1 cellular context compared by ENCODE assay signal in the genomic region with DNA sequence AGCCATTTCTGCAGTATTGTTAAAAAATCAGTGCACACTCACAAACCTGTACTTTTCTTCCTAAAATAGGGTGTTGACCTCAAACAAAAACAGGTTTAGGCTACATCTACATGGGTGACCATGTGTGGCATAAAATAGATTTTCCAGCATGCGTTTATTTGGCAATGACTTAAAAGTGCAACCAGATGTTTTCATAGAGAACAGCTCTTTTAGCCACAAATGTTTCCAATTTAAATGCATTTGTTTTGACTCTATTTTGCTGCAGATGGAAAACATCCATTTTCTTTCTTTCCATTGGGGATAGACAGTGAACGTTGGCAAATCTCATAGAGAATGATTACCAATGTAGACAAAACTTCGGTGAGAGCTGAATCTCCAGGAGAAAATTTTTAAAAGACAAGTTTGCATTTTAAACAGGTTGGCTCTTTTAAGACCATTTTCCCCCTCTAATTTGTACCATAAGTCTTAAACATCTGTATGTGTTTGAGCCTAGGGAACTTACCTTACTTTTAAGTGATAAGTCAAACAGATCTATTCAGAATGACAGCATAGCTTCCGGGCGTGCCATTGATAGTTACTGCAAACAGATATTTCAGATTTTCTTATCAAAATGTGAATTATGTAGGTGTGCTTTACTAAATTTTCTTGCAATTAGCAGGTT.
TF ChIP-seq lines count a peak whose summit lies in the region.

No MANE protein-coding gene starts in this region.

TF ChIP-seq in SK-N-SH, 30 proteins besides CTCF, POLR2A, EP300 and RAD21 (continued from another document):
- TF ChIP-seq, protein P1, sequence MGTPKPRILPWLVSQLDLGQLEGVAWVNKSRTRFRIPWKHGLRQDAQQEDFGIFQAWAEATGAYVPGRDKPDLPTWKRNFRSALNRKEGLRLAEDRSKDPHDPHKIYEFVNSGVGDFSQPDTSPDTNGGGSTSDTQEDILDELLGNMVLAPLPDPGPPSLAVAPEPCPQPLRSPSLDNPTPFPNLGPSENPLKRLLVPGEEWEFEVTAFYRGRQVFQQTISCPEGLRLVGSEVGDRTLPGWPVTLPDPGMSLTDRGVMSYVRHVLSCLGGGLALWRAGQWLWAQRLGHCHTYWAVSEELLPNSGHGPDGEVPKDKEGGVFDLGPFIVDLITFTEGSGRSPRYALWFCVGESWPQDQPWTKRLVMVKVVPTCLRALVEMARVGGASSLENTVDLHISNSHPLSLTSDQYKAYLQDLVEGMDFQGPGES (IDR thresholded peaks at IDR 0.05; ENCODE audit: low read depth, low read length) = no peak
- peak; percentile 52 for TF ChIP-seq CHD2 (IDR thresholded peaks at IDR 0.05; ENCODE audit: low read length, partially characterized antibody)
- no peak for TF ChIP-seq RFX5 (IDR thresholded peaks at IDR 0.05; ENCODE audit: low read length)
- no peak for TF ChIP-seq USF1 (IDR thresholded peaks at IDR 0.05; ENCODE audit: borderline replicate concordance, low read depth)
- peak; percentile 89 for TF ChIP-seq TCF12 (IDR thresholded peaks at IDR 0.05)
- TF ChIP-seq POLR2AphosphoS5 (IDR thresholded peaks at IDR 0.05; ENCODE audit: low read depth, low read length) = peak; percentile 44; the same call in 1 of the 2 replicates
- TF ChIP-seq MAX (IDR thresholded peaks at IDR 0.05; ENCODE audit: low read depth) = no peak
- peak; percentile 21; the same call in 1 of the 2 replicates for TF ChIP-seq NFIC (IDR thresholded peaks at IDR 0.05; ENCODE audit: borderline replicate concordance)
- TF ChIP-seq, protein P2, sequence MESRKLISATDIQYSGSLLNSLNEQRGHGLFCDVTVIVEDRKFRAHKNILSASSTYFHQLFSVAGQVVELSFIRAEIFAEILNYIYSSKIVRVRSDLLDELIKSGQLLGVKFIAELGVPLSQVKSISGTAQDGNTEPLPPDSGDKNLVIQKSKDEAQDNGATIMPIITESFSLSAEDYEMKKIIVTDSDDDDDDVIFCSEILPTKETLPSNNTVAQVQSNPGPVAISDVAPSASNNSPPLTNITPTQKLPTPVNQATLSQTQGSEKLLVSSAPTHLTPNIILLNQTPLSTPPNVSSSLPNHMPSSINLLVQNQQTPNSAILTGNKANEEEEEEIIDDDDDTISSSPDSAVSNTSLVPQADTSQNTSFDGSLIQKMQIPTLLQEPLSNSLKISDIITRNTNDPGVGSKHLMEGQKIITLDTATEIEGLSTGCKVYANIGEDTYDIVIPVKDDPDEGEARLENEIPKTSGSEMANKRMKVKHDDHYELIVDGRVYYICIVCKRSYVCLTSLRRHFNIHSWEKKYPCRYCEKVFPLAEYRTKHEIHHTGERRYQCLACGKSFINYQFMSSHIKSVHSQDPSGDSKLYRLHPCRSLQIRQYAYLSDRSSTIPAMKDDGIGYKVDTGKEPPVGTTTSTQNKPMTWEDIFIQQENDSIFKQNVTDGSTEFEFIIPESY (IDR thresholded peaks at IDR 0.05; ENCODE audit: borderline replicate concordance, low read depth) = no peak
- TF ChIP-seq EZH2phosphoT487 (IDR thresholded peaks at IDR 0.05; ENCODE audit: borderline replicate concordance, low read depth) = no peak
- TF ChIP-seq RCOR1 (IDR thresholded peaks at IDR 0.05; ENCODE audit: low read length) = peak; percentile 52
- no peak for TF ChIP-seq FOSL2 (IDR thresholded peaks at IDR 0.05; ENCODE audit: borderline replicate concordance, low read depth)
- TF ChIP-seq, protein P3, sequence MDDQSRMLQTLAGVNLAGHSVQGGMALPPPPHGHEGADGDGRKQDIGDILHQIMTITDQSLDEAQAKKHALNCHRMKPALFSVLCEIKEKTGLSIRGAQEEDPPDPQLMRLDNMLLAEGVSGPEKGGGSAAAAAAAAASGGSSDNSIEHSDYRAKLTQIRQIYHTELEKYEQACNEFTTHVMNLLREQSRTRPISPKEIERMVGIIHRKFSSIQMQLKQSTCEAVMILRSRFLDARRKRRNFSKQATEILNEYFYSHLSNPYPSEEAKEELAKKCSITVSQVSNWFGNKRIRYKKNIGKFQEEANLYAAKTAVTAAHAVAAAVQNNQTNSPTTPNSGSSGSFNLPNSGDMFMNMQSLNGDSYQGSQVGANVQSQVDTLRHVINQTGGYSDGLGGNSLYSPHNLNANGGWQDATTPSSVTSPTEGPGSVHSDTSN (IDR thresholded peaks at IDR 0.05) = peak; percentile 21; the same call in 1 of the 2 replicates
- TF ChIP-seq FOXJ3 (CRISPR knock-in tag; IDR thresholded peaks at IDR 0.05) = peak; percentile 67
- peak; percentile 89 for TF ChIP-seq GATA2 (CRISPR knock-in tag; IDR thresholded peaks at IDR 0.05)
